ENCODE assay signal across 10 cellular contexts in genomic region chr19:47663435-47663910, GRCh38. TPM values are rescaled to one million over a fixed set of nuclear protein-coding genes. Genes with fewer than 3 reads are reported as not detected.
A peak's percentile ranks its signal among the peaks of the same experiment; 100 is the strongest.
DNase-seq lines count a peak whose midpoint lies in the region; ATAC-seq and TF ChIP-seq lines count a peak whose summit lies in the region.
"Had no signal": no experiment of that assay in that cellular context is flagged by ENCODE, and none has a peak within 500 bp of the region (broad histone marks: within the 10 kb centered on the region; RNA-seq: fewer than 3 reads in every experiment).

No MANE protein-coding gene starts in this region.

- in situ Hi-C loops in brain microvascular endothelial cell (cut with HindIII; ENCODE audit: low pct_ligation_motif_present, low sequenced_read_pairs) = no loop called here

- no peaks in the 10 kb centered on the region for H3K9me3 ChIP-seq in testis

- H3K36me3 Mint-ChIP-seq in effector memory CD8-positive, alpha-beta T cell (ENCODE audit: insufficient read depth) = peaks cover 15% of the 10 kb centered on the region

- peak; percentile 89 for DNase-seq in HT-29 (ENCODE audit: low spot score)
- peak; percentile 86 for DNase-seq in brain microvascular endothelial cell
- no peak for DNase-seq in testis
- no peak for DNase-seq in effector memory CD8-positive, alpha-beta T cell
- DNase-seq: effector memory CD4-positive, alpha-beta T cell; T-cell had no signal

- H3K36me3 ChIP-seq in brain microvascular endothelial cell (replicated peaks) (no peaks in the 10 kb centered on the region), testis (ENCODE audit: low read depth, missing control alignments) (no peaks in the 10 kb centered on the region)

- no peak for ATAC-seq in HG02798 (IDR thresholded peaks at IDR 0.05; ENCODE audit: poor library complexity, unreplicated experiment)
- ATAC-seq in GM21576 (IDR thresholded peaks at IDR 0.05; ENCODE audit: unreplicated experiment) = no peak
- ATAC-seq in effector memory CD8-positive, alpha-beta T cell (replicated peaks) = no peak
- ATAC-seq in HG02981 (IDR thresholded peaks at IDR 0.05; ENCODE audit: unreplicated experiment) = no peak
- ATAC-seq: T-cell had no signal

- no peaks in the 10 kb centered on the region for H3K27me3 Mint-ChIP-seq in effector memory CD8-positive, alpha-beta T cell
- H3K27me3 Mint-ChIP-seq: T-cell had no signal

- intact Hi-C loops in testis (cut with DNase I; ENCODE audit: low total_unique reads) = no loop called here

- H3K4me1 ChIP-seq in testis = peaks cover 19% of the 10 kb centered on the region

- TF ChIP-seq CTCF in brain microvascular endothelial cell (IDR thresholded peaks at IDR 0.05; ENCODE audit: low read depth, low read length, missing control alignments) (no peak), testis (IDR thresholded peaks at IDR 0.05) (no peak)

- H3K9me3 Mint-ChIP-seq in effector memory CD8-positive, alpha-beta T cell = no peaks in the 10 kb centered on the region
- H3K9me3 Mint-ChIP-seq: T-cell had no signal

- H3K4me3 Mint-ChIP-seq in effector memory CD8-positive, alpha-beta T cell = no peak overlapping the region
- H3K4me3 Mint-ChIP-seq: T-cell had no signal

- no peak overlapping the region for H3K27ac Mint-ChIP-seq in effector memory CD8-positive, alpha-beta T cell
- H3K27ac Mint-ChIP-seq: T-cell had no signal

- H3K4me3 ChIP-seq in brain microvascular endothelial cell (ENCODE audit: low read depth, low read length) (peak overlapping the region; percentile 25), testis (no peak overlapping the region)

- WGBS in testis, 2 donors = 69 to 72% methylated on average over 3 of the region's 3 CpGs

- peak overlapping the region; percentile 99 for H3K27ac ChIP-seq in brain microvascular endothelial cell
- peak overlapping the region; percentile 89 for H3K27ac ChIP-seq in layer of hippocampus (ENCODE audit: low read depth, low read length)
- H3K27ac ChIP-seq in testis = peak overlapping the region; percentile 69 to 91

- no peak for TF ChIP-seq POLR2A in testis (IDR thresholded peaks at IDR 0.05)

- peaks cover 21 to 24% of the 10 kb centered on the region in 2 donors for H3K4me1 Mint-ChIP-seq in effector memory CD8-positive, alpha-beta T cell (ENCODE audit: low read depth in 2 of 2)

- H3K27me3 ChIP-seq in brain microvascular endothelial cell (replicated peaks) (no peaks in the 10 kb centered on the region), layer of hippocampus (ENCODE audit: control insufficient read depth, insufficient read depth, low read length) (no peaks in the 10 kb centered on the region), testis (no peaks in the 10 kb centered on the region)

RNA-seq across cellular contexts. Expression of gene EHD2, which starts 49.7 kb away (rescaled TPM):
- 18.4 and 20.3 TPM in 2 replicates for total RNA-seq in HT-29 (2014; rRNA removed; shearing (Covaris generic))
- 10 to 100 TPM; 26.8 to 33.9 TPM for total RNA-seq in testis
- polyA plus RNA-seq in testis (ENCODE audit: insufficient read depth, low read depth, low replicate concordance) = 37.0 TPM

RNA-seq across cellular contexts. Expression of gene BICRA, which starts 54.5 kb away (rescaled TPM):
- 2.6 and 5.2 TPM in 2 replicates for total RNA-seq in HT-29 (2014; rRNA removed; shearing (Covaris generic))
- 10 to 100 TPM; 13.5 to 19.2 TPM for total RNA-seq in testis
- polyA plus RNA-seq in testis (ENCODE audit: insufficient read depth, low read depth, low replicate concordance) = 9.2 TPM

Comparison
In these comparisons a context has a peak if more than half of its experiments do, and no peak if none do; other contexts are left out.
1. DNase-seq: peak in HT-29 (single experiment) and brain microvascular endothelial cell (single experiment); none in testis (single experiment) and effector memory CD8-positive, alpha-beta T cell (0 of 3).
2. Peak in every context shown above with its lines, with median percentiles within 50 percentile points of each other: H3K27ac ChIP-seq.